Comparison of ENCODE assay signal across 9 cellular contexts in genomic region chr17:77394540-77395295, GRCh38.
A peak's percentile ranks its signal among the peaks of the same experiment; 100 is the strongest.
DNase-seq lines count a peak whose midpoint lies in the region; ATAC-seq, FAIRE-seq and TF ChIP-seq lines count a peak whose summit lies in the region.
"Had no signal": no experiment of that assay in that cellular context is flagged by ENCODE, and none has a peak within 500 bp of the region (broad histone marks: within the 10 kb centered on the region; RNA-seq: fewer than 3 reads in every experiment).

No MANE protein-coding gene starts in this region.

- no peaks in the 10 kb centered on the region for H3K9me3 Mint-ChIP-seq in astrocyte (ENCODE audit: unreplicated experiment)
- H3K9me3 Mint-ChIP-seq in activated T-cell treated with anti-CD3 and anti-CD28 coated beads, Interleukin-2, amount 50 U/mL, for 4 hours = no peaks in the 10 kb centered on the region

- H4K20me1 ChIP-seq in astrocyte (ENCODE audit: insufficient read depth, low read length) (peaks cover 60% of the 10 kb centered on the region), HepG2 (ENCODE audit: insufficient read depth, low read length) (peaks cover 30% of the 10 kb centered on the region; the same call in 1 of the 2 replicates), Karpas-422 (ENCODE audit: insufficient read depth, low read depth, low read length) (no peaks in the 10 kb centered on the region)

- peak; percentile 82 for ATAC-seq in HepG2
- ATAC-seq in activated T-cell treated with anti-CD3 and anti-CD28 coated beads, Interleukin-2, amount 50 U/mL, for 4 hours = no peak

- peak overlapping the region; percentile 59 for H3K4me2 ChIP-seq in astrocyte (ENCODE audit: low read length)
- H3K4me2 ChIP-seq in HepG2 (ENCODE audit: low read depth, low read length) = peak overlapping the region; percentile 75
- H3K4me2 ChIP-seq in Karpas-422 (ENCODE audit: low read depth, low read length, poor library complexity, severe bottlenecking) = no peak overlapping the region

- intact Hi-C loops in HepG2 (cut with micrococcal nuclease; ENCODE audit: unreplicated experiment) (loop anchor here (1.0 to 5.0 kb wide), 5 partner anchors 17 to 107 kb away; no protein-coding TSS in a partner anchor), ovary (cut with DNase I) (no loop called here)

- no peak for TF ChIP-seq CTCF in astrocyte (IDR thresholded peaks at IDR 0.05; ENCODE audit: insufficient read depth, low read depth, low read length)
- TF ChIP-seq CTCF in HepG2 (CRISPR knock-in tag; IDR thresholded peaks at IDR 0.05) = 0 out of 2 replicates have a peak, but pooled peaks have one; percentile 37
- TF ChIP-seq CTCF in ovary (IDR thresholded peaks at IDR 0.05) = no peak

- peaks cover 32% of the 10 kb centered on the region for H3K4me1 Mint-ChIP-seq in astrocyte (ENCODE audit: low read depth, unreplicated experiment)
- peaks cover 80% of the 10 kb centered on the region for H3K4me1 Mint-ChIP-seq in activated T-cell treated with anti-CD3 and anti-CD28 coated beads, Interleukin-2, amount 50 U/mL, for 4 hours (ENCODE audit: low read depth)

- H3K9me2 ChIP-seq in Karpas-422 (replicated peaks; ENCODE audit: insufficient read depth, low read length) = no peaks in the 10 kb centered on the region

- CTCF ChIA-PET in HepG2 (lab: Yijun Ruan, JAX; ENCODE audit: low intra/inter-chr PET ratio, low total read pairs) = no interaction called here

- BruUV-seq in HepG2 (replicated peaks; lab: Mats Ljungman, UMichigan) = no TSS peak

- FAIRE-seq in astrocyte (lab: Jason Lieb, UNC) (no peak), HepG2 (lab: Jason Lieb, UNC) (peak; percentile 95), GM12891 (lab: Jason Lieb, UNC) (no peak)

- H3K36me3 ChIP-seq in astrocyte (ENCODE audit: insufficient read depth, low read length) (no peaks in the 10 kb centered on the region), HepG2 (replicated peaks in 1 of 2; ENCODE audit: control insufficient read depth in 1 of 2, insufficient read depth in 2 of 2, low read length in 2 of 2) (peaks cover 10 to 27% of the 10 kb centered on the region in 2 experiments; a peak in 4 of 5 replicates), subcutaneous abdominal adipose tissue (ENCODE audit: control insufficient read depth in 5 of 5, insufficient read depth in 5 of 5, low read length in 5 of 5) (peaks cover 0 to 12% (median 2%) of the 10 kb centered on the region in 5 donors), ovary (no peaks in the 10 kb centered on the region), Karpas-422 (ENCODE audit: insufficient read depth, low read length) (no peaks in the 10 kb centered on the region)

- H3K4me3 Mint-ChIP-seq in astrocyte (ENCODE audit: unreplicated experiment) = no peak overlapping the region
- no peak overlapping the region for H3K4me3 Mint-ChIP-seq in activated T-cell treated with anti-CD3 and anti-CD28 coated beads, Interleukin-2, amount 50 U/mL, for 4 hours

- H3K9ac ChIP-seq in astrocyte (ENCODE audit: low read length) (peak overlapping the region; percentile 48), HepG2 (ENCODE audit: insufficient read depth, low read depth, low read length) (peak overlapping the region; percentile 77), subcutaneous abdominal adipose tissue (ENCODE audit: low read length in 5 of 5) (no peak overlapping the region), Karpas-422 (ENCODE audit: low read length) (no peak overlapping the region)

- peak; percentile 42 for DNase-seq in HuH-7.5 (ENCODE audit: low spot score)
- peak; percentile 79 for DNase-seq in astrocyte (ENCODE audit: low read depth)
- peak; percentile 99 for DNase-seq in HepG2 (ENCODE audit: low spot score)
- no peak for DNase-seq in ovary
- no peak for DNase-seq in activated T-cell treated with anti-CD3 and anti-CD28 coated beads, Interleukin-2, amount 50 U/mL, for 4 hours
- no peak for DNase-seq in Karpas-422
- no peak for DNase-seq in GM12891 (ENCODE audit: insufficient read length, low spot score)
- DNase-seq: NCI-H510A had no signal

- TF ChIP-seq EP300 in HepG2 (IDR thresholded peaks at IDR 0.05; ENCODE audit: low read depth in 2 of 2, low read length in 2 of 2) = peak in 1 of 2 experiments; percentile 68; a peak in 3 of 4 replicates
- TF ChIP-seq EP300 in HepG2 (CRISPR knock-in tag; IDR thresholded peaks at IDR 0.05; ENCODE audit: borderline replicate concordance) = peak; percentile 66
- no peak for TF ChIP-seq EP300 in ovary (IDR thresholded peaks at IDR 0.05)

- H3K27me3 Mint-ChIP-seq in astrocyte (ENCODE audit: low read depth, unreplicated experiment) = no peaks in the 10 kb centered on the region
- H3K27me3 Mint-ChIP-seq in activated T-cell treated with anti-CD3 and anti-CD28 coated beads, Interleukin-2, amount 50 U/mL, for 4 hours (ENCODE audit: low read depth) = no peaks in the 10 kb centered on the region

- H3K27ac Mint-ChIP-seq in astrocyte (ENCODE audit: unreplicated experiment) = no peak overlapping the region

- H2AFZ ChIP-seq in astrocyte (ENCODE audit: low read depth, low read length) = no peak overlapping the region
- no peak overlapping the region for H2AFZ ChIP-seq in HepG2 (ENCODE audit: low read length)
- H2AFZ ChIP-seq in Karpas-422 (ENCODE audit: low read length) = no peak overlapping the region

- POLR2A ChIA-PET in HepG2 (lab: Yijun Ruan, JAX) = interaction anchor here (0.6 to 8.0 kb wide), 15 partner anchors 13 to 564 kb away, joined by 3 to 129 read pairs (median 6); partner anchors contain the start of gene TNRC6C

- no peak overlapping the region for H3K4me3 ChIP-seq in astrocyte (ENCODE audit: insufficient read depth, low read depth, low read length)
- H3K4me3 ChIP-seq in HepG2 (replicated peaks in 1 of 3; ENCODE audit: insufficient read depth in 1 of 3, low read depth in 2 of 3, low read length in 3 of 3) = peak overlapping the region in 1 of 3 experiments; percentile 55; a peak in 2 of 6 replicates
- H3K4me3 ChIP-seq in subcutaneous abdominal adipose tissue (ENCODE audit: low read depth in 1 of 5, low read length in 5 of 5) = no peak overlapping the region
- H3K4me3 ChIP-seq in ovary = no peak overlapping the region
- no peak overlapping the region for H3K4me3 ChIP-seq in Karpas-422 (ENCODE audit: low read length)

- peaks cover 47% of the 10 kb centered on the region for H3K4me1 ChIP-seq in astrocyte (ENCODE audit: insufficient read depth, low read length)
- H3K4me1 ChIP-seq in HepG2 (ENCODE audit: insufficient read depth, low read length) = peaks cover 90% of the 10 kb centered on the region
- H3K4me1 ChIP-seq in subcutaneous abdominal adipose tissue (ENCODE audit: control insufficient read depth in 5 of 5, insufficient read depth in 5 of 5, low read length in 5 of 5) = peaks cover 29 to 62% (median 52%) of the 10 kb centered on the region in 5 donors
- H3K4me1 ChIP-seq in ovary (ENCODE audit: insufficient read depth) = peaks cover 38% of the 10 kb centered on the region
- H3K4me1 ChIP-seq in Karpas-422 (ENCODE audit: low read length) = no peaks in the 10 kb centered on the region

- H3K79me2 ChIP-seq in astrocyte (ENCODE audit: insufficient read depth, low read length) (peaks cover 91% of the 10 kb centered on the region), HepG2 (ENCODE audit: insufficient read depth, low read length) (peaks cover 82% of the 10 kb centered on the region), Karpas-422 (ENCODE audit: low read length) (no peaks in the 10 kb centered on the region)

- TF ChIP-seq POLR2A in HepG2 (IDR thresholded peaks at IDR 0.05; ENCODE audit: insufficient read depth in 1 of 2, low read depth in 2 of 2, low read length in 2 of 2) (peak in 1 of 2 experiments; percentile 55; a peak in 3 of 4 replicates), ovary (IDR thresholded peaks at IDR 0.05) (no peak), GM12891 (IDR thresholded peaks at IDR 0.05; ENCODE audit: low read depth, low read length) (no peak)

- TF ChIP-seq RAD21 in HepG2 (CRISPR knock-in tag; IDR thresholded peaks at IDR 0.05) = peak; percentile 75

- 39% methylated on average over 15 of the region's 15 CpGs for WGBS in HepG2 (ENCODE audit: low lambda C conversion rate)
- WGBS in ovary, 3 donors = 69 to 80% (median 79%) methylated on average over 15 of the region's 15 CpGs

- in situ Hi-C loops in HepG2 (cut with HindIII; ENCODE audit: extremely low pct_ligation_motif_present, low pct_unique_long_range_greater_than_20kb) = no loop called here

- peaks cover 8% of the 10 kb centered on the region for H3K36me3 Mint-ChIP-seq in astrocyte (ENCODE audit: low read depth, unreplicated experiment)
- peaks cover 5% of the 10 kb centered on the region for H3K36me3 Mint-ChIP-seq in activated T-cell treated with anti-CD3 and anti-CD28 coated beads, Interleukin-2, amount 50 U/mL, for 4 hours (ENCODE audit: insufficient read depth)

- H3K27ac ChIP-seq in astrocyte (ENCODE audit: low read depth, low read length) = peak overlapping the region; percentile 66
- H3K27ac ChIP-seq in HepG2 (ENCODE audit: extremely low read length, insufficient read depth, low read length) = peak overlapping the region; percentile 91
- peak overlapping the region; percentile 37 for H3K27ac ChIP-seq in subcutaneous abdominal adipose tissue (ENCODE audit: low read depth, low read length)
- no peak overlapping the region for H3K27ac ChIP-seq in ovary
- H3K27ac ChIP-seq in Karpas-422 (ENCODE audit: low read length) = no peak overlapping the region

- H3K27me3 ChIP-seq in astrocyte (ENCODE audit: insufficient read depth, low read length) = no peaks in the 10 kb centered on the region
- no peaks in the 10 kb centered on the region for H3K27me3 ChIP-seq in HepG2 (ENCODE audit: control insufficient read depth in 1 of 2, insufficient read depth in 2 of 2, low read length in 2 of 2)
- H3K27me3 ChIP-seq in subcutaneous abdominal adipose tissue (ENCODE audit: control insufficient read depth in 5 of 5, insufficient read depth in 4 of 5, low read length in 5 of 5) = no peaks in the 10 kb centered on the region
- H3K27me3 ChIP-seq in ovary = no peaks in the 10 kb centered on the region
- no peaks in the 10 kb centered on the region for H3K27me3 ChIP-seq in Karpas-422 (ENCODE audit: low read length)

- H3K9me3 ChIP-seq in astrocyte (ENCODE audit: insufficient read depth, low read depth, low read length) (no peaks in the 10 kb centered on the region), HepG2 (ENCODE audit: low read length) (no peaks in the 10 kb centered on the region), subcutaneous abdominal adipose tissue (ENCODE audit: control insufficient read depth in 5 of 5, low read length in 5 of 5) (no peaks in the 10 kb centered on the region), ovary (no peaks in the 10 kb centered on the region), Karpas-422 (ENCODE audit: low read length) (no peaks in the 10 kb centered on the region)

TF ChIP-seq in GM12891, 5 proteins besides CTCF, POLR2A, EP300 and RAD21:
- TF ChIP-seq POU2F2 (IDR thresholded peaks at IDR 0.05; ENCODE audit: low read depth, low read length) (no peak), POLR2AphosphoS5 (IDR thresholded peaks at IDR 0.05; ENCODE audit: low read depth, low read length) (no peak), SPI1 (IDR thresholded peaks at IDR 0.05; ENCODE audit: low read depth, low read length) (no peak), PAX5 (IDR thresholded peaks at IDR 0.05; ENCODE audit: insufficient read depth, low read length, severe bottlenecking) (no peak), TAF1 (IDR thresholded peaks at IDR 0.05; ENCODE audit: low read depth, low read length) (no peak)
TF ChIP-seq in GM12891: peak in this region for 0.

Comparison
In these comparisons a context has a peak if more than half of its experiments do, and no peak if none do; other contexts are left out.
1. DNase-seq: peak in HuH-7.5 (single experiment), astrocyte (single experiment) and HepG2 (single experiment); none in ovary (0 of 5), activated T-cell treated with anti-CD3 and anti-CD28 coated beads, Interleukin-2, amount 50 U/mL, for 4 hours (single experiment), Karpas-422 (single experiment) and GM12891 (single experiment).
2. H3K27ac ChIP-seq: peak in astrocyte (single experiment), HepG2 (single experiment) and subcutaneous abdominal adipose tissue (single experiment); none in ovary (0 of 2) and Karpas-422 (single experiment).
3. H3K9ac ChIP-seq: peak in astrocyte (single experiment) and HepG2 (single experiment); none in subcutaneous abdominal adipose tissue (0 of 5) and Karpas-422 (single experiment).